In the genomic region with DNA sequence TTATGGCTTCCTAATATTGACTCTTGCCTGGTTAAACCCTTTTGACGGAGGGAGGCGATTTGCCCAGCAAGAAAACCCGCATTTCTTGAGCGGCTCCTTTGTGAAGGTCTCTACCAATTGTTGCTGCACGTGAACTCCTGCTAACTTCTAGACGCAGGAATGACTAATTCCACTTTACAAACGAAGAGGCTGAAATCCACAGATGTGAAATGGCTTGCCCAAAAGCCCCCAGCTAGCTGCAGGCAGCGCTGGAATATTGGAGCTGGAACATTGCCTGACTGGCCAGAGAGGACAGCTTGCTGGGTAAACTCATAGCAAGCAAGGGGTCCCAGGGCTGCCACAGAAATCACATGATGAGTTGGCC, we compare ENCODE assay signal across 8 cellular contexts. TPM values are rescaled to one million over a fixed set of nuclear protein-coding genes. Genes with fewer than 3 reads are reported as not detected.
A peak's percentile ranks its signal among the peaks of the same experiment; 100 is the strongest.
DNase-seq lines count a peak whose midpoint lies in the region; ATAC-seq and TF ChIP-seq lines count a peak whose summit lies in the region.

No MANE protein-coding gene starts in this region.

- peak overlapping the region; percentile 76 for H3K4me3 ChIP-seq in GM12865 (ENCODE audit: low read depth, low read length)
- peak overlapping the region; percentile 69 for H3K4me3 ChIP-seq in fibroblast of mammary gland (ENCODE audit: control insufficient read depth, low read depth, low read length)
- H3K4me3 ChIP-seq in psoas muscle, result peak overlapping the region; percentile 83

- no peak for TF ChIP-seq CTCF in GM12865 (IDR thresholded peaks at IDR 0.05; ENCODE audit: insufficient read depth, low read depth, low read length, missing control alignments)
- TF ChIP-seq CTCF in RWPE1 (conservative IDR thresholded peaks at IDR 0.05; ENCODE audit: low read depth), result no peak
- TF ChIP-seq CTCF in fibroblast of mammary gland (conservative IDR thresholded peaks at IDR 0.05; ENCODE audit: control insufficient read depth, insufficient read depth, low read depth, low read length), result no peak
- TF ChIP-seq CTCF in psoas muscle (IDR thresholded peaks at IDR 0.05), result no peak

- intact Hi-C loops in psoas muscle (cut with DNase I), result no loop called here

- 9 to 10% (median 10%) methylated on average over 8 of the region's 8 CpGs for WGBS in psoas muscle, 3 donors

- H3K4me1 ChIP-seq in psoas muscle, result peaks cover 6% of the 10 kb centered on the region

- ATAC-seq in psoas muscle (no peak), GM21526 (IDR thresholded peaks at IDR 0.05; ENCODE audit: low FRiP score, unreplicated experiment) (no peak), HG02571 (IDR thresholded peaks at IDR 0.05; ENCODE audit: unreplicated experiment) (no peak)

- DNase-seq in GM12865 (ENCODE audit: low read depth) (no peak), RWPE1 (ENCODE audit: low spot score) (no peak), fibroblast of mammary gland (ENCODE audit: low read depth) (peak; percentile 50), psoas muscle (no peak), NCI-H226 (no peak)
- no peak for DNase-seq in stimulated activated CD4-positive, alpha-beta T cell treated with anti-CD3 and anti-CD28 coated beads, Interleukin-1b, Interleukin-23, amount 100 ng/mL, for 48 hours

- POLR2A ChIA-PET in RWPE1 (lab: Yijun Ruan, JAX; ENCODE audit: low non-redundant PET), result no interaction called here

- H3K27ac ChIP-seq in RWPE1 (peak overlapping the region; percentile 85), psoas muscle (peak overlapping the region; percentile 92)

- no peaks in the 10 kb centered on the region for H3K27me3 ChIP-seq in psoas muscle (ENCODE audit: insufficient read depth in 3 of 3, low read length in 2 of 3)

- CTCF ChIA-PET in RWPE1 (lab: Yijun Ruan, JAX), result interaction anchor here (0.6 kb wide), 1 partner anchor 25 kb away, joined by 10 read pairs; no protein-coding TSS in a partner anchor

- no peaks in the 10 kb centered on the region for H3K36me3 ChIP-seq in psoas muscle (ENCODE audit: insufficient read depth in 1 of 2, low read depth in 1 of 2)

- no peaks in the 10 kb centered on the region for H3K9me3 ChIP-seq in psoas muscle

RNA-seq across cellular contexts. Expression of a gene that starts 0.5 kb away (rescaled TPM):
- 10 to 100 TPM in 1 of 4 donors, 1 to 10 TPM in 3; 7.7 to 19.2 (median 9.3) TPM for total RNA-seq in psoas muscle
- 1 to 10 TPM; 5.4 to 8.3 (median 7.8) TPM for polyA plus RNA-seq in psoas muscle

RNA-seq across cellular contexts. Expression of a gene that starts 14.9 kb away (rescaled TPM):
- under 1 TPM in 1 of 4 donors, not detected in 3; 0.32 TPM for total RNA-seq in psoas muscle
- polyA plus RNA-seq in psoas muscle, result under 1 TPM in 1 of 3 donors, not detected in 2; 0.04 TPM

RNA-seq across cellular contexts. Expression of a gene that starts 35.9 kb away (rescaled TPM):
- 10 to 100 TPM; 11.3 to 18.0 (median 12.5) TPM for total RNA-seq in psoas muscle
- polyA plus RNA-seq in psoas muscle, result 10 to 100 TPM; 12.0 to 37.2 (median 13.9) TPM

RNA-seq across cellular contexts. Expression of a gene that starts 40.9 kb away (rescaled TPM):
- total RNA-seq in psoas muscle, result 100 to 1,000 TPM; 369 to 483 (median 441) TPM
- polyA plus RNA-seq in psoas muscle, result 100 to 1,000 TPM; 265 to 327 (median 310) TPM
